20 cellular contexts compared by ENCODE assay signal in the genomic region with DNA sequence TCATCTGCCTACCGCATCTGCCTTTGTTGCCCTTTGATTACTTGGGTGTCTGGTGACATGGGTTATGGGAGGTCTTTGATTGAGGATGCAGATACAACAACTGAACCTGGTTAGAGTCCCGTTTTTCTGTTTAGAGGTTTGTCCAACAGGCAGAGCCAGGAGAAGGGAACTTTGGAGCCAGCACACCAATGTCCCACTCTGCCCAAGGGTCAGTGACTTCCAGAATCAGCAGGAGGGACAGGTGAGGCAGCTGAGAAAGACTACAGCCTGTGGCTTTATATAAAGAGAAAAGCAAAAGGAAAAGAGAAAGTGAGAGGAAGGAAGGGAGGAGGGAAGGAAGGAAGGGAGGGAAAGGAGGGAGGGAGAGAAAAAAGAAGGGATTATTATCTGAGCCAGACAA.
"Had no signal": no experiment of that assay in that cellular context is flagged by ENCODE, and none has a peak within 500 bp of the region (broad histone marks: within the 10 kb centered on the region; RNA-seq: fewer than 3 reads in every experiment).

No MANE protein-coding gene starts in this region.

- H3K9me3 Mint-ChIP-seq: activated CD4-positive, alpha-beta memory T cell treated with anti-CD3 and anti-CD28 coated beads for 36 hours; activated naive CD8-positive, alpha-beta T cell treated with anti-CD3 and anti-CD28 coated beads, Interleukin-2, amount 50 U/mL, for 24 hours; activated T-helper 1 cell treated with anti-CD3 and anti-CD28 coated beads, Interleukin-12 subunit alpha, Interleukin-12 subunit beta, Interleukin-2, Interleukin-4 antibody, amounts not matched to agents 30 ng/mL and 10 ng/mL and 1 ng/mL, durations not matched to agents 14 hours and 24 hours and 36 hours; dendritic cell treated with granulocyte-macrophage colony-stimulating factor and Interleukin-4, amounts not matched to agents 40 ng/mL and 50 ng/mL, for 4 days had no signal

- H3K4me1 ChIP-seq: body of pancreas, foreskin keratinocyte, upper lobe of right lung had no signal

- H3K36me3 Mint-ChIP-seq: activated CD4-positive, alpha-beta memory T cell treated with anti-CD3 and anti-CD28 coated beads for 36 hours had no signal

- H3K4me3 Mint-ChIP-seq: activated CD4-positive, alpha-beta memory T cell treated with anti-CD3 and anti-CD28 coated beads for 36 hours; activated T-helper 1 cell treated with anti-CD3 and anti-CD28 coated beads, Interleukin-12 subunit alpha, Interleukin-12 subunit beta, Interleukin-2, Interleukin-4 antibody, amounts not matched to agents 30 ng/mL and 10 ng/mL and 1 ng/mL, durations not matched to agents 14 hours and 24 hours and 36 hours; dendritic cell treated with granulocyte-macrophage colony-stimulating factor and Interleukin-4, amounts not matched to agents 40 ng/mL and 50 ng/mL, for 4 days had no signal

- H3K27ac ChIP-seq: body of pancreas, cardiac muscle cell, foreskin keratinocyte, upper lobe of right lung had no signal

- H3K4me3 ChIP-seq: body of pancreas, cardiac muscle cell, mucosa of descending colon, upper lobe of right lung had no signal

- H3K27me3 Mint-ChIP-seq: dendritic cell treated with granulocyte-macrophage colony-stimulating factor and Interleukin-4, amounts not matched to agents 40 ng/mL and 50 ng/mL, for 4 days had no signal

- FAIRE-seq: islet of Langerhans had no signal

- H3K27ac Mint-ChIP-seq: activated CD4-positive, alpha-beta memory T cell treated with anti-CD3 and anti-CD28 coated beads for 36 hours; dendritic cell treated with granulocyte-macrophage colony-stimulating factor and Interleukin-4, amounts not matched to agents 40 ng/mL and 50 ng/mL, for 4 days had no signal

- H3K27me3 ChIP-seq: body of pancreas, cardiac muscle cell, foreskin keratinocyte, upper lobe of right lung had no signal

- H3K36me3 ChIP-seq: cardiac muscle cell, upper lobe of right lung had no signal

- ATAC-seq: body of pancreas; foreskin keratinocyte; mucosa of descending colon; stimulated activated naive CD8-positive, alpha-beta T cell treated with anti-CD3 and anti-CD28 coated beads, Interleukin-15, Interleukin-2, amounts not matched to agents 100 U/mL and 50 U/mL, for 24 hours; upper lobe of right lung had no signal

- H3K9me3 ChIP-seq: body of pancreas, mucosa of descending colon, upper lobe of right lung had no signal

- DNase-seq: activated CD4-positive, alpha-beta T cell treated with anti-CD3 and anti-CD28 coated beads for 4 hours; activated CD4-positive, CD25-positive, alpha-beta regulatory T cell; activated gamma-delta T cell; activated naive CD4-positive, alpha-beta T cell treated with anti-CD3 and anti-CD28 coated beads, Interleukin-2, amount 50 U/mL, for 16 hours; activated naive CD8-positive, alpha-beta T cell treated with anti-CD3 and anti-CD28 coated beads, Interleukin-2, amount 50 U/mL, for 24 hours; anterior cingulate cortex; body of pancreas; effector CD4-positive, alpha-beta T cell; foreskin keratinocyte; mesendoderm; mucosa of descending colon; stimulated activated CD4-positive, alpha-beta T cell treated with anti-CD3 and anti-CD28 coated beads, Interleukin-4, amount 100 ng/mL, for 1 hour; stimulated activated naive CD8-positive, alpha-beta T cell treated with anti-CD3 and anti-CD28 coated beads, Interleukin-15, Interleukin-2, amounts not matched to agents 100 U/mL and 50 U/mL, for 24 hours; T1000; upper lobe of right lung had no signal
